38 cellular contexts compared by ENCODE assay signal in genomic region chr3:78077842-78078241, GRCh38.
"Had no signal": no experiment of that assay in that cellular context is flagged by ENCODE, and none has a peak within 500 bp of the region (broad histone marks: within the 10 kb centered on the region; RNA-seq: fewer than 3 reads in every experiment).

No MANE protein-coding gene starts in this region.

- H3K36me3 Mint-ChIP-seq: activated naive CD4-positive, alpha-beta T cell treated with anti-CD3 and anti-CD28 coated beads, Interleukin-2, amount 10 ng/mL, durations not matched to agents 7 days and 5 days; activated naive CD4-positive, alpha-beta T cell treated with anti-CD3 and anti-CD28 coated beads, Interleukin-2, amount 50 U/mL, for 24 hours; activated naive CD8-positive, alpha-beta T cell; activated naive CD8-positive, alpha-beta T cell treated with anti-CD3 and anti-CD28 coated beads for 36 hours; activated naive CD8-positive, alpha-beta T cell treated with anti-CD3 and anti-CD28 coated beads, Interleukin-2, amount 10 ng/mL, durations not matched to agents 7 days and 5 days; brain had no signal

- H3K4me3 Mint-ChIP-seq: activated naive CD4-positive, alpha-beta T cell treated with anti-CD3 and anti-CD28 coated beads for 36 hours; activated naive CD4-positive, alpha-beta T cell treated with anti-CD3 and anti-CD28 coated beads, Interleukin-2, amount 10 ng/mL, durations not matched to agents 7 days and 5 days; activated naive CD4-positive, alpha-beta T cell treated with anti-CD3 and anti-CD28 coated beads, Interleukin-2, amount 50 U/mL, for 24 hours; activated naive CD8-positive, alpha-beta T cell; activated naive CD8-positive, alpha-beta T cell treated with anti-CD3 and anti-CD28 coated beads for 36 hours; activated naive CD8-positive, alpha-beta T cell treated with anti-CD3 and anti-CD28 coated beads, Interleukin-2, amount 10 ng/mL, durations not matched to agents 7 days and 5 days; activated naive CD8-positive, alpha-beta T cell treated with anti-CD3 and anti-CD28 coated beads, Interleukin-2, amount 50 U/mL, for 24 hours; activated T-cell treated with anti-CD3 and anti-CD28 coated beads, Interleukin-2, amount 50 U/mL, for 72 hours; activated T-helper 1 cell treated with anti-CD3 and anti-CD28 coated beads, Interleukin-12 subunit alpha, Interleukin-12 subunit beta, Interleukin-2, Interleukin-4 antibody, amounts not matched to agents 30 ng/mL and 10 ng/mL and 1 ng/mL, durations not matched to agents 14 hours and 24 hours and 36 hours; activated T-helper 17 cell treated with anti-CD3 and anti-CD28 coated beads, Interleukin-2, amount 50 U/mL, for 72 hours; brain; central memory CD8-positive, alpha-beta T cell had no signal

- H3K27ac Mint-ChIP-seq: activated naive CD4-positive, alpha-beta T cell treated with anti-CD3 and anti-CD28 coated beads for 36 hours; activated naive CD4-positive, alpha-beta T cell treated with anti-CD3 and anti-CD28 coated beads, Interleukin-2, amount 10 ng/mL, durations not matched to agents 7 days and 5 days; activated naive CD4-positive, alpha-beta T cell treated with anti-CD3 and anti-CD28 coated beads, Interleukin-2, amount 50 U/mL, for 24 hours; activated naive CD4-positive, alpha-beta T cell treated with anti-CD3 and anti-CD28 coated beads, Interleukin-2, amount 50 U/mL, for 72 hours; activated naive CD8-positive, alpha-beta T cell; activated naive CD8-positive, alpha-beta T cell treated with anti-CD3 and anti-CD28 coated beads for 36 hours; activated naive CD8-positive, alpha-beta T cell treated with anti-CD3 and anti-CD28 coated beads, Interleukin-2, amount 10 ng/mL, durations not matched to agents 7 days and 5 days; activated naive CD8-positive, alpha-beta T cell treated with anti-CD3 and anti-CD28 coated beads, Interleukin-2, amount 50 U/mL, for 24 hours; activated T-cell treated with anti-CD3 and anti-CD28 coated beads, Interleukin-2, amount 50 U/mL, for 72 hours; activated T-helper 1 cell treated with anti-CD3 and anti-CD28 coated beads, Interleukin-12 subunit alpha, Interleukin-12 subunit beta, Interleukin-2, Interleukin-4 antibody, amounts not matched to agents 30 ng/mL and 10 ng/mL and 1 ng/mL, durations not matched to agents 14 hours and 24 hours and 36 hours; activated T-helper 17 cell treated with anti-CD3 and anti-CD28 coated beads, Interleukin-2, amount 50 U/mL, for 72 hours; activated T-helper 2 cell treated with anti-CD3 and anti-CD28 coated beads, Interferon-gamma antibody, Interleukin-2, Interleukin-4, amounts not matched to agents 10 μg/mL and 5 μg/mL and 100 μg/mL, durations not matched to agents 14 hours and 24 hours and 36 hours; brain had no signal

- H3K27ac ChIP-seq: adrenal gland, ascending aorta, body of pancreas, brain microvascular endothelial cell, breast epithelium, cardiac muscle cell, colonic mucosa had no signal

- H3K36me3 ChIP-seq: adrenal gland, ascending aorta, brain microvascular endothelial cell, breast epithelium, cardiac muscle cell, colonic mucosa had no signal

- H3K4me1 ChIP-seq: adrenal gland, body of pancreas, breast epithelium, colonic mucosa had no signal

- H3K27me3 ChIP-seq: adrenal gland, ascending aorta, body of pancreas, brain microvascular endothelial cell, breast epithelium, cardiac muscle cell, colonic mucosa had no signal

- FAIRE-seq: astrocyte, bronchial epithelial cell, colon had no signal

- H3K4me3 ChIP-seq: adrenal gland, ascending aorta, body of pancreas, breast epithelium, cardiac muscle cell, colonic mucosa had no signal

- H3K4me1 Mint-ChIP-seq: activated naive CD4-positive, alpha-beta T cell treated with anti-CD3 and anti-CD28 coated beads, Interleukin-2, amount 10 ng/mL, durations not matched to agents 7 days and 5 days; activated naive CD4-positive, alpha-beta T cell treated with anti-CD3 and anti-CD28 coated beads, Interleukin-2, amount 50 U/mL, for 24 hours; activated naive CD8-positive, alpha-beta T cell treated with anti-CD3 and anti-CD28 coated beads for 36 hours; activated naive CD8-positive, alpha-beta T cell treated with anti-CD3 and anti-CD28 coated beads, Interleukin-2, amount 10 ng/mL, durations not matched to agents 7 days and 5 days; activated naive CD8-positive, alpha-beta T cell treated with anti-CD3 and anti-CD28 coated beads, Interleukin-2, amount 50 U/mL, for 24 hours; activated T-helper 17 cell treated with anti-CD3 and anti-CD28 coated beads, Interleukin-2, amount 50 U/mL, for 72 hours; central memory CD8-positive, alpha-beta T cell had no signal

- ATAC-seq: activated naive CD4-positive, alpha-beta T cell treated with anti-CD3 and anti-CD28 coated beads, Interleukin-2, amount 50 U/mL, for 72 hours; activated naive CD8-positive, alpha-beta T cell treated with anti-CD3 and anti-CD28 coated beads, Interleukin-2, amount 50 U/mL, for 24 hours; activated T-cell treated with anti-CD3 and anti-CD28 coated beads, Interleukin-2, amount 50 U/mL, for 72 hours; activated T-helper 17 cell treated with anti-CD3 and anti-CD28 coated beads, Interleukin-2, amount 50 U/mL, for 72 hours; body of pancreas had no signal

- H3K9me3 ChIP-seq: adrenal gland, ascending aorta, body of pancreas, breast epithelium, colonic mucosa had no signal

- DNase-seq: activated effector memory CD4-positive, alpha-beta T cell treated with anti-CD3 and anti-CD28 coated beads, Interleukin-2, amount 50 U/mL, for 16 hours; activated effector memory CD4-positive, alpha-beta T cell treated with Interleukin-2 at 50 U/mL for 16 hours; activated gamma-delta T cell; activated gamma-delta T cell treated with Interleukin-2 at 50 U/mL for 16 hours; activated naive CD4-positive, alpha-beta T cell; activated naive CD4-positive, alpha-beta T cell treated with anti-CD3 and anti-CD28 coated beads for 36 hours; activated naive CD4-positive, alpha-beta T cell treated with anti-CD3 and anti-CD28 coated beads, Interleukin-2, amount 10 ng/mL, durations not matched to agents 7 days and 5 days; activated naive CD4-positive, alpha-beta T cell treated with anti-CD3 and anti-CD28 coated beads, Interleukin-2, amount 50 U/mL, for 16 hours; activated naive CD4-positive, alpha-beta T cell treated with Interleukin-2 at 50 U/mL for 16 hours; activated naive CD8-positive, alpha-beta T cell treated with anti-CD3 and anti-CD28 coated beads for 36 hours; activated naive CD8-positive, alpha-beta T cell treated with anti-CD3 and anti-CD28 coated beads, Interleukin-2, amount 10 ng/mL, durations not matched to agents 7 days and 5 days; activated naive CD8-positive, alpha-beta T cell treated with anti-CD3 and anti-CD28 coated beads, Interleukin-2, amount 50 U/mL, for 24 hours; activated T-cell treated with anti-CD3 and anti-CD28 coated beads, Interleukin-2, amount 50 U/mL, for 48 hours; activated T-cell treated with anti-CD3 and anti-CD28 coated beads, Interleukin-2, amount 50 U/mL, for 72 hours; adrenal gland; amniotic stem cell; anterior cingulate cortex; aorta; body of pancreas; brain microvascular endothelial cell; caudate nucleus; central memory CD4-positive, alpha-beta T cell; cerebellar nuclear complex; colonic mucosa had no signal

- H3K27me3 Mint-ChIP-seq: activated naive CD4-positive, alpha-beta T cell treated with anti-CD3 and anti-CD28 coated beads, Interleukin-2, amount 10 ng/mL, durations not matched to agents 7 days and 5 days; activated naive CD4-positive, alpha-beta T cell treated with anti-CD3 and anti-CD28 coated beads, Interleukin-2, amount 50 U/mL, for 24 hours; activated naive CD8-positive, alpha-beta T cell; activated naive CD8-positive, alpha-beta T cell treated with anti-CD3 and anti-CD28 coated beads for 36 hours; activated naive CD8-positive, alpha-beta T cell treated with anti-CD3 and anti-CD28 coated beads, Interleukin-2, amount 10 ng/mL, durations not matched to agents 7 days and 5 days; activated naive CD8-positive, alpha-beta T cell treated with anti-CD3 and anti-CD28 coated beads, Interleukin-2, amount 50 U/mL, for 24 hours; activated T-helper 17 cell treated with anti-CD3 and anti-CD28 coated beads, Interleukin-2, amount 50 U/mL, for 72 hours; central memory CD8-positive, alpha-beta T cell had no signal
